ENCODE assay signal across 22 cellular contexts in genomic region chr1:241871031-241871430, GRCh38.
"Had no signal": no experiment of that assay in that cellular context is flagged by ENCODE, and none has a peak within 500 bp of the region (broad histone marks: within the 10 kb centered on the region; RNA-seq: fewer than 3 reads in every experiment).

No MANE protein-coding gene starts in this region.

- DNase-seq: Kasumi-1, MM.1S, NCI-H1092 treated with DMSO at 0.1 percent for 48 hours, NCI-H1436, NCI-H187, NCI-H2029, NCI-H2081 treated with DMSO at 0.1 percent for 48 hours, NCI-H2171, NCI-H226, NCI-H446, NCI-H510A, NCI-H524 treated with DMSO at 0.1 percent for 48 hours, NCI-H69, NCI-H774, Right ventricle myocardium superior, RPMI8226, SIG-M5, SW 1271 had no signal

- H3K9ac ChIP-seq: KMS-11 had no signal

- H3K27ac ChIP-seq: HL-60, KMS-11 had no signal

- H3K4me2 ChIP-seq: KMS-11 had no signal

- FAIRE-seq: HTR-8/SVneo, RCC 7860 had no signal
